15 cellular contexts compared by ENCODE assay signal in the genomic region with DNA sequence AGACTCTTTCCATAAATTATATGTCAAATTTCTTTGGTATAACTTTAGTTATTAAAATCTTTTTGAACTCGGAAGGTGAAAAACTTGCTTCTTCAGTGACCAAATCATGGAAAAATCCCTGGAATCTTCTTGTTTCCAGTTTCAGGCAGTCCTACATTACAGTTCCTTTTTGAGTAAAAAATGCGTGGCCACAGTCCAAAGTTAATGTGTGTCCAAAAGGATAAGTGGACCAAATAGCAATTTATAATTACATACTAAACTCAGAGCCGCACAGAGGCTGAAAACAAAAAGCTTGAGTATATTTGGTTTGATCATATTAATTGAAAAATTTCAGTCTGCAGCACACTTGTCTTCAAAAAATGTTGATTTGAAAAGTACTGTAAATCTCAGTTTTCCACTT. TPM values are rescaled to one million over a fixed set of nuclear protein-coding genes. Genes with fewer than 3 reads are reported as not detected.
DNase-seq lines count a peak whose midpoint lies in the region; TF ChIP-seq lines count a peak whose summit lies in the region.
"Had no signal": no experiment of that assay in that cellular context is flagged by ENCODE, and none has a peak within 500 bp of the region (broad histone marks: within the 10 kb centered on the region; RNA-seq: fewer than 3 reads in every experiment).

No MANE protein-coding gene starts in this region.

- no peaks in the 10 kb centered on the region for H3K4me1 Mint-ChIP-seq in T-helper 2 cell treated with Interferon-gamma antibody and Interleukin-4, amounts not matched to agents 5 μg/mL and 100 μg/mL, for 36 hours (ENCODE audit: low read depth)
- peaks cover 5% of the 10 kb centered on the region for H3K4me1 Mint-ChIP-seq in activated naive CD8-positive, alpha-beta T cell treated with anti-CD3 and anti-CD28 coated beads for 36 hours
- H3K4me1 Mint-ChIP-seq: T-cell had no signal

- no peak overlapping the region for H3K4me3 ChIP-seq in astrocyte of the cerebellum (ENCODE audit: low read depth, low read length)

- in situ Hi-C loops in astrocyte of the cerebellum (cut with HindIII; ENCODE audit: low sequenced_read_pairs), result no loop called here

- DNase-seq in EH (ENCODE audit: low read depth) (peak; percentile 82), astrocyte of the cerebellum (ENCODE audit: low read depth) (peak; percentile 75), hepatic stellate cell (ENCODE audit: low spot score) (peak; percentile 14), renal cortical epithelial cell (ENCODE audit: low read depth) (peak; percentile 95), RKO (ENCODE audit: low spot score) (no peak)
- DNase-seq in T-helper 2 cell treated with Interferon-gamma antibody and Interleukin-4, amounts not matched to agents 5 μg/mL and 100 μg/mL, for 36 hours (ENCODE audit: low spot score), result no peak
- DNase-seq in activated naive CD8-positive, alpha-beta T cell treated with anti-CD3 and anti-CD28 coated beads for 36 hours, result no peak
- no peak for DNase-seq in stimulated activated CD4-positive, alpha-beta T cell treated with anti-CD3 and anti-CD28 coated beads, Interleukin-12 subunit alpha, Interleukin-12 subunit beta, amount 100 ng/mL, for 4 hours
- DNase-seq: activated CD4-positive, CD25-positive, alpha-beta regulatory T cell treated with anti-CD3 and anti-CD28 coated beads, Interleukin-2, amount 50 U/mL, for 72 hours; CD8-positive, alpha-beta T cell; midbrain; OCI-M1; posterior cingulate gyrus; stimulated activated CD4-positive, alpha-beta T cell treated with anti-CD3 and anti-CD28 coated beads, Interleukin-1b, Interleukin-23, amount 100 ng/mL, for 48 hours; T-cell had no signal

- no peak overlapping the region for H3K4me3 Mint-ChIP-seq in T-helper 2 cell treated with Interferon-gamma antibody and Interleukin-4, amounts not matched to agents 5 μg/mL and 100 μg/mL, for 36 hours
- H3K4me3 Mint-ChIP-seq in activated naive CD8-positive, alpha-beta T cell treated with anti-CD3 and anti-CD28 coated beads for 36 hours, result no peak overlapping the region
- H3K4me3 Mint-ChIP-seq: CD8-positive, alpha-beta T cell; T-cell had no signal

- no peaks in the 10 kb centered on the region for H3K27me3 Mint-ChIP-seq in T-helper 2 cell treated with Interferon-gamma antibody and Interleukin-4, amounts not matched to agents 5 μg/mL and 100 μg/mL, for 36 hours (ENCODE audit: low read depth)
- no peaks in the 10 kb centered on the region for H3K27me3 Mint-ChIP-seq in activated naive CD8-positive, alpha-beta T cell treated with anti-CD3 and anti-CD28 coated beads for 36 hours
- H3K27me3 Mint-ChIP-seq: T-cell had no signal

- H3K27ac Mint-ChIP-seq in T-helper 2 cell treated with Interferon-gamma antibody and Interleukin-4, amounts not matched to agents 5 μg/mL and 100 μg/mL, for 36 hours, result no peak overlapping the region
- H3K27ac Mint-ChIP-seq in activated naive CD8-positive, alpha-beta T cell treated with anti-CD3 and anti-CD28 coated beads for 36 hours, result no peak overlapping the region
- H3K27ac Mint-ChIP-seq: CD8-positive, alpha-beta T cell; T-cell had no signal

- no peaks in the 10 kb centered on the region for H3K9me3 Mint-ChIP-seq in T-helper 2 cell treated with Interferon-gamma antibody and Interleukin-4, amounts not matched to agents 5 μg/mL and 100 μg/mL, for 36 hours
- no peaks in the 10 kb centered on the region for H3K9me3 Mint-ChIP-seq in activated naive CD8-positive, alpha-beta T cell treated with anti-CD3 and anti-CD28 coated beads for 36 hours
- H3K9me3 Mint-ChIP-seq: CD8-positive, alpha-beta T cell; T-cell had no signal

- TF ChIP-seq CTCF in astrocyte of the cerebellum (IDR thresholded peaks at IDR 0.05; ENCODE audit: low read depth, low read length, missing control alignments), result no peak

- peaks cover 2% of the 10 kb centered on the region for H3K36me3 Mint-ChIP-seq in T-helper 2 cell treated with Interferon-gamma antibody and Interleukin-4, amounts not matched to agents 5 μg/mL and 100 μg/mL, for 36 hours (ENCODE audit: low read depth)
- H3K36me3 Mint-ChIP-seq in activated naive CD8-positive, alpha-beta T cell treated with anti-CD3 and anti-CD28 coated beads for 36 hours, result no peaks in the 10 kb centered on the region
- H3K36me3 Mint-ChIP-seq: CD8-positive, alpha-beta T cell had no signal

RNA-seq across cellular contexts. Expression of a gene that starts 28.4 kb away (rescaled TPM):
- 39.6 and 72.6 TPM in 2 replicates for total RNA-seq in renal cortical epithelial cell
- total RNA-seq in activated naive CD8-positive, alpha-beta T cell treated with anti-CD3 and anti-CD28 coated beads for 36 hours, result 1 to 10 TPM; 9.6 to 10.0 TPM

Comparison
In these comparisons a context has a peak if more than half of its experiments do, and no peak if none do; other contexts are left out.
1. DNase-seq: peak in EH (single experiment), astrocyte of the cerebellum (single experiment), hepatic stellate cell (single experiment) and renal cortical epithelial cell (single experiment); none in T-helper 2 cell treated with Interferon-gamma antibody and Interleukin-4, amounts not matched to agents 5 μg/mL and 100 μg/mL, for 36 hours (single experiment), activated naive CD8-positive, alpha-beta T cell treated with anti-CD3 and anti-CD28 coated beads for 36 hours (single experiment), RKO (single experiment) and stimulated activated CD4-positive, alpha-beta T cell treated with anti-CD3 and anti-CD28 coated beads, Interleukin-12 subunit alpha, Interleukin-12 subunit beta, amount 100 ng/mL, for 4 hours (single experiment).